ENCODE assay signal across 17 cellular contexts in the genomic region with DNA sequence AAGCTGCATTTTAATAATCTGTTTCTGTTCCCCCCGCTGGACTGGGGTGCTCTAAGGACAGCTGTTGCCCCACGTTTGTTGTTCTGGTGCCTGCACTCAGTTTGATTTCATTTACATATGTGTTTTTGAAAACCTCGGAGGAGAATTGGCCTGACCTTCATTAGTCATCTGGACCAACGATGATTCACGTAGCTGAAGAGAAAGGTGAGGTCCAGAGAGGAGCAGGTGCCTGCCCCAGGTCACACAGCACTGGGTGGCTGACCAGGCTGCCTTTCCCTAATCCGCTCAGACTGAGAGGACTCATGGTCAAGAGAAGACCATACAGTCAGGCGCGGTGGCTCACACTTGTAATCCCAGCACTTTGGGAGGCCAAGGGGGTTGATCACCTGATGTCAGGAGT. TPM values are rescaled to one million over a fixed set of nuclear protein-coding genes. Genes with fewer than 3 reads are reported as not detected.
A peak's percentile ranks its signal among the peaks of the same experiment; 100 is the strongest.
DNase-seq lines count a peak whose midpoint lies in the region; ATAC-seq, FAIRE-seq and TF ChIP-seq lines count a peak whose summit lies in the region.
"Had no signal": no experiment of that assay in that cellular context is flagged by ENCODE, and none has a peak within 500 bp of the region (broad histone marks: within the 10 kb centered on the region; RNA-seq: fewer than 3 reads in every experiment).

No MANE protein-coding gene starts in this region.

- FAIRE-seq in H54 (lab: Jason Lieb, UNC) (no peak), RCC 7860 (lab: Jason Lieb, UNC) (no peak)
- FAIRE-seq: endometrium, islet of Langerhans had no signal

- ATAC-seq in HG03039 (IDR thresholded peaks at IDR 0.05; ENCODE audit: unreplicated experiment) = no peak
- ATAC-seq in GM18520 (IDR thresholded peaks at IDR 0.05; ENCODE audit: unreplicated experiment) = no peak

- TF ChIP-seq CTCF in epithelial cell of esophagus (IDR thresholded peaks at IDR 0.05; ENCODE audit: insufficient read depth, low read depth, low read length, missing control alignments) (no peak), sigmoid colon (IDR thresholded peaks at IDR 0.05) (no peak)

- peak overlapping the region; percentile 64 to 91 (median 86) for H3K27ac ChIP-seq in sigmoid colon
- H3K27ac ChIP-seq: spleen had no signal

- H3K4me1 ChIP-seq in sigmoid colon = peaks cover 0 to 66% (median 55%) of the 10 kb centered on the region in 4 donors

- intact Hi-C loops in sigmoid colon (cut with DNase I) = no loop called here

- H3K36me3 ChIP-seq in sigmoid colon = no peaks in the 10 kb centered on the region
- H3K36me3 ChIP-seq: spleen had no signal

- peak; percentile 22 for DNase-seq in H54 (ENCODE audit: insufficient read length, low spot score)
- DNase-seq in RCC 7860 (ENCODE audit: low spot score) = peak; percentile 14
- DNase-seq in epithelial cell of esophagus (ENCODE audit: low read depth) = peak; percentile 30
- DNase-seq in sigmoid colon = no peak
- DNase-seq in 8988T = no peak
- DNase-seq in islet precursor cell = no peak
- DNase-seq: activated CD4-positive, alpha-beta T cell treated with anti-CD3 and anti-CD28 coated beads for 48 hours; NCI-H1092; nucleus accumbens; spleen; stimulated activated naive CD4-positive, alpha-beta T cell treated with Interleukin-2 at 50 U/mL for 16 hours had no signal

- no peak for TF ChIP-seq POLR2A in H54 (IDR thresholded peaks at IDR 0.05; ENCODE audit: low read depth, low read length)
- no peak for TF ChIP-seq POLR2A in sigmoid colon (IDR thresholded peaks at IDR 0.05)

- no peak for TF ChIP-seq EP300 in sigmoid colon (IDR thresholded peaks at IDR 0.05)

- 85 to 90% methylated on average over 8 of the region's 8 CpGs for WGBS in sigmoid colon, 2 donors

- no peak overlapping the region for H3K4me3 ChIP-seq in epithelial cell of esophagus (ENCODE audit: low read length)
- H3K4me3 ChIP-seq in sigmoid colon = no peak overlapping the region
- H3K4me3 ChIP-seq: spleen had no signal

- no peaks in the 10 kb centered on the region for H3K9me3 ChIP-seq in sigmoid colon
- H3K9me3 ChIP-seq: spleen had no signal

- H3K27me3 ChIP-seq in sigmoid colon = no peaks in the 10 kb centered on the region

RNA-seq across cellular contexts. Expression of a gene that starts 3.8 kb away (rescaled TPM):
- total RNA-seq in sigmoid colon = 10 to 100 TPM in 2 of 4 donors, 1 to 10 TPM in 2; 6.4 to 19.9 (median 10.6) TPM
- polyA plus RNA-seq in sigmoid colon = 1 to 10 TPM in 1 of 3 donors, under 1 TPM in 2; 0.46 to 1.2 (median 0.60) TPM
- total RNA-seq: activated naive CD4-positive, alpha-beta T cell treated with anti-CD3 and anti-CD28 coated beads, Interleukin-2, amount 50 U/mL, for 72 hours; mononuclear cell had no signal

RNA-seq across cellular contexts. Expression of a gene that starts 20.3 kb away (rescaled TPM):
- 10 to 100 TPM; 10.3 to 14.4 (median 12.2) TPM for total RNA-seq in sigmoid colon
- 10 to 100 TPM in 1 of 3 donors, 1 to 10 TPM in 2; 4.6 to 19.7 (median 7.2) TPM for polyA plus RNA-seq in sigmoid colon

RNA-seq across cellular contexts. Expression of a gene that starts 25.1 kb away (rescaled TPM):
- 10 to 100 TPM; 35.0 to 58.9 (median 43.6) TPM for total RNA-seq in sigmoid colon
- 100 to 1,000 TPM in 1 of 3 donors, 10 to 100 TPM in 2; 52.4 to 102 (median 67.3) TPM for polyA plus RNA-seq in sigmoid colon

RNA-seq across cellular contexts. Expression of a gene that starts 56.3 kb away (rescaled TPM):
- 10 to 100 TPM; 11.0 to 29.1 (median 16.9) TPM for total RNA-seq in sigmoid colon
- polyA plus RNA-seq in sigmoid colon = 10 to 100 TPM; 10.2 to 19.2 (median 12.5) TPM

RNA-seq across cellular contexts. Expression of a gene that starts 56.5 kb away (rescaled TPM):
- total RNA-seq in sigmoid colon = 100 to 1,000 TPM; 143 to 220 (median 202) TPM
- polyA plus RNA-seq in sigmoid colon = 100 to 1,000 TPM; 141 to 203 (median 149) TPM

Comparison
In these comparisons a context has a peak if more than half of its experiments do, and no peak if none do; other contexts are left out.
1. DNase-seq: peak in H54 (single experiment), RCC 7860 (single experiment) and epithelial cell of esophagus (single experiment); none in sigmoid colon (single experiment), 8988T (single experiment) and islet precursor cell (single experiment).